ENCODE assay signal across 19 cellular contexts in the genomic region with DNA sequence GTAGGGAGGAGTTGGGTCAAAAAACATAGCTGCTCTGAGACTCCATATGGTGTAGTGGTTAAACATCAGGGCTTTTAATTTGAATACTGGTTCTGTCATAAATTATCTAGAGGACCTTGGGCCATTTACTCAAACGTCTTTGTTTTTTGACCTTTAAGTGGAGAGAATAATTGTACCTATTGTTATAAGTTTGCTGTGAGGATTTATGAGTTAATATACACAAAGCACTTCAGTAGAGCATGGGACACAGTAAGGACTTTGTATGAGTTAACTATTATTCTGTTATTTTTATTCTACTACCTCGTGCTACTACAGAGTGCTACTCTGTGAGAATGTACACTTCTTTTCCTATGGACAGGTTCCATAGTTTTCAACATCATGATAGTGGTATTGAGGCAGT.
"Had no signal": no experiment of that assay in that cellular context is flagged by ENCODE, and none has a peak within 500 bp of the region (broad histone marks: within the 10 kb centered on the region; RNA-seq: fewer than 3 reads in every experiment).

No MANE protein-coding gene starts in this region.

- H3K27me3 ChIP-seq: MG63, SJSA1 had no signal

- H3K36me3 ChIP-seq: MG63, SJSA1 had no signal

- ATAC-seq: HepG2 had no signal

- H3K4me3 ChIP-seq: MG63, SJSA1 had no signal

- DNase-seq: IMR-90, Karpas-422, KG1, MG63, NCI-H1092 treated with DMSO at 0.1 percent for 48 hours, NCI-H1436, NCI-H187, NCI-H2029, NCI-H2171 treated with DMSO at 0.1 percent for 48 hours, NCI-H345, NCI-H446 treated with DMSO at 0.1 percent for 48 hours, NCI-H510A treated with DMSO at 0.1 percent for 48 hours, NCI-H748 treated with DMSO at 0.1 percent for 48 hours, Right ventricle myocardium superior, RPMI8226, SIG-M5, SK-N-SH had no signal

- H3K27ac ChIP-seq: SJSA1 had no signal

- H3K9me3 ChIP-seq: MG63, SJSA1, SK-N-SH had no signal

- H3K9ac ChIP-seq: SK-N-SH had no signal
